Comparison of ENCODE assay signal across 8 cellular contexts in the genomic region with DNA sequence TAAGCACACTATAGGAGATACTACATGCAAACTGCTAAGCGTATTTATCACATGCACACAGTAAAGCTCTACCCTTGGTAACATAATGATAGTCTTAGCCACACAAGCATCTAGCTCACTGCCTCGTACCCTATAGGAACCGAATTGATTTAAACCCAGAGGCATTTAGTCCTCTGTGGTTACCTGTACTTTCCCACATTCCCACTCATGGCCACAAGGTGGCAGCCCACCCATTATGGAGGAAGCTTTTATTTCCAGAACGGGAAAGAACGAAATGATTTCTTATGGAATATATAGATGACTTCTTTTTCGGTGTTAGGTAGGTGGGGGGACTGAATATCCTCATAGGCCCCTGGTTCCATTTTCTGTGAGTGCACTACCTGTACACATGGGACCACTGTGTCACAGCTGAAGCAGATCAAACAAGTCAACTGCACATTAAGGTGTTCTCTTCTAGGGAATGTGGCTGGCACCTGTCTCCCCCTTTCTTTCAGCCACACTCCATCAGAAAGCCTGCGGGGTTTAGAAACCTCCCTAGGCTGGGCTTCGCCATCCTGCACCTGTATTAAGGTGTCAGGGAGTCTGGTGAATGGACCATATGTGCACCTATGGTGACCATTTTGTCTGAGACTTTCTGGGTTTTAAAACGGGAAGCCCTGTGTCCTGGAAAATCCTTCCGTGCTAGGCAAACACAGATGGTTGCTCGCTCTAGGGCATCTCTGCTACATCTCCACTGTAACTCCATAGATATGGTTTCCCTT.
DNase-seq lines count a peak whose midpoint lies in the region; ATAC-seq and TF ChIP-seq lines count a peak whose summit lies in the region.

No MANE protein-coding gene starts in this region.

- DNase-seq in DMS 273 treated with DMSO at 0.1 percent for 48 hours (lab: John Stamatoyannopoulos, UW) = peak; percentile 21
- peak; percentile 34 for DNase-seq in MV-4-11 (lab: John Stamatoyannopoulos, UW)
- DNase-seq in T-helper 2 cell = peak in 3 of 5 experiments; percentile 17 to 41 (median 22)
- DNase-seq in brain microvascular endothelial cell = peak; percentile 71
- DNase-seq in inferior parietal cortex (ENCODE audit: extremely low spot score) = peak; percentile 92
- peak; percentile 29 to 47 for DNase-seq in stimulated activated CD4-positive, alpha-beta T cell treated with anti-CD3 and anti-CD28 coated beads, Interleukin-15, amount 100 ng/mL, for 48 hours (ENCODE audit: low read depth in 2 of 2)

- no peak overlapping the region for H3K4me3 ChIP-seq in brain microvascular endothelial cell (ENCODE audit: low read depth, low read length)

- peak; percentile 89 for TF ChIP-seq CTCF in brain microvascular endothelial cell (IDR thresholded peaks at IDR 0.05; ENCODE audit: low read depth, low read length, missing control alignments)

- in situ Hi-C loops in brain microvascular endothelial cell (cut with HindIII; ENCODE audit: low pct_ligation_motif_present, low sequenced_read_pairs) = no loop called here

- peaks cover 5% of the 10 kb centered on the region for H3K27me3 ChIP-seq in brain microvascular endothelial cell (replicated peaks)

- ATAC-seq in GM21576 (IDR thresholded peaks at IDR 0.05; ENCODE audit: unreplicated experiment) = peak; percentile 56
- no peak for ATAC-seq in HG03097 (IDR thresholded peaks at IDR 0.05; ENCODE audit: low FRiP score, unreplicated experiment)

- no peaks in the 10 kb centered on the region for H3K36me3 ChIP-seq in brain microvascular endothelial cell (replicated peaks)

- H3K27ac ChIP-seq in brain microvascular endothelial cell = no peak overlapping the region

Comparison
In these comparisons a context has a peak if more than half of its experiments do, and no peak if none do; other contexts are left out.
1. DNase-seq: peak in every context shown above with its lines; median percentile 92 in inferior parietal cortex; 71 in brain microvascular endothelial cell; 38 in stimulated activated CD4-positive, alpha-beta T cell treated with anti-CD3 and anti-CD28 coated beads, Interleukin-15, amount 100 ng/mL, for 48 hours; 34 in MV-4-11; 22 in T-helper 2 cell; 21 in DMS 273 treated with DMSO at 0.1 percent for 48 hours.